Comparison of ENCODE assay signal across 11 cellular contexts in genomic region chr20:52060794-52061714, GRCh38.
DNase-seq lines count a peak whose midpoint lies in the region; ATAC-seq, FAIRE-seq and TF ChIP-seq lines count a peak whose summit lies in the region.
"Had no signal": no experiment of that assay in that cellular context is flagged by ENCODE, and none has a peak within 500 bp of the region (broad histone marks: within the 10 kb centered on the region; RNA-seq: fewer than 3 reads in every experiment).

No MANE protein-coding gene starts in this region.

- H3K4me1 ChIP-seq in left lung = no peaks in the 10 kb centered on the region

- intact Hi-C loops in left lung (cut with DNase I) = no loop called here

- H3K36me3 ChIP-seq in left lung = no peaks in the 10 kb centered on the region

- H3K27ac ChIP-seq in left lung = no peak overlapping the region

- DNase-seq in AG20443 (ENCODE audit: low spot score) (peak; percentile 38), HTR-8/SVneo (ENCODE audit: insufficient read length, low spot score) (peak; percentile 90), astrocyte of the spinal cord (ENCODE audit: low read depth, low spot score) (peak; percentile 26), left lung (no peak), COLO668 (lab: John Stamatoyannopoulos, UW; ENCODE audit: unreplicated experiment) (no peak), NCI-H226 (no peak), NCI-H1092 (lab: John Stamatoyannopoulos, UW) (no peak), NCI-H128 (lab: John Stamatoyannopoulos, UW; ENCODE audit: unreplicated experiment) (no peak)
- DNase-seq: activated CD4-positive, alpha-beta T cell treated with anti-CD3 and anti-CD28 coated beads for 48 hours; effector memory CD8-positive, alpha-beta T cell; NCI-H2029 treated with DMSO at 0.1 percent for 48 hours had no signal

- H3K9me3 ChIP-seq in left lung = peaks cover 0 to 16% of the 10 kb centered on the region in 2 donors

- in situ Hi-C loops in astrocyte of the spinal cord (cut with HindIII; ENCODE audit: low sequenced_read_pairs) = no loop called here

- ATAC-seq in left lung = peak; percentile 68
- ATAC-seq: effector memory CD8-positive, alpha-beta T cell had no signal

- peak; percentile 50 for TF ChIP-seq CTCF in astrocyte of the spinal cord (IDR thresholded peaks at IDR 0.05; ENCODE audit: low read depth, low read length)
- TF ChIP-seq CTCF in left lung (IDR thresholded peaks at IDR 0.05) = no peak

- FAIRE-seq in HTR-8/SVneo (lab: Jason Lieb, UNC) = peak; percentile 97

- H3K4me3 ChIP-seq in astrocyte of the spinal cord (ENCODE audit: low read depth, low read length) (no peak overlapping the region), left lung (no peak overlapping the region)

- H3K27me3 ChIP-seq in left lung = no peaks in the 10 kb centered on the region

Comparison
In these comparisons a context has a peak if more than half of its experiments do, and no peak if none do; other contexts are left out.
1. DNase-seq: peak in AG20443 (single experiment), HTR-8/SVneo (single experiment) and astrocyte of the spinal cord (single experiment); none in left lung (0 of 2), COLO668 (single experiment), NCI-H226 (single experiment), NCI-H1092 (single experiment) and NCI-H128 (single experiment).